ENCODE assay signal across 37 cellular contexts in the genomic region with DNA sequence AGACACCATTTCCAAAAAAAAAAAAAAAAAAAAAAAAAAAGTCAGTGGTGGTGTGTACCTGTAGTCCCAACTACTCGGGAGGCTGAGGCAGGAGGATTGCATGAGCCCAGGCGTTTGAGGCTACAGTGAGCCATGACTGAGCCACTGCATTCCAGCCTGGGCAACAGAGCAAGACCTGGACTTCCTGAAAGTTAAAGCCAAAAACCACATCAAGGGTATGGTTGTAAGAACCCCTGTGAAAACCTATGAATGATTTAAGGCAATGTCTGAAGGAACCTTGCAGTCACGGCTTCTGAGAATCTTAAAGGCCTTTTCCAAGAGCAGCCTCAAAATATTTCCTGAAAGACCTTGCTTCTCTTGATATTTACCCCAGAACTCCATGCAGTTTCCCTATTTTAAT.
"Had no signal": no experiment of that assay in that cellular context is flagged by ENCODE, and none has a peak within 500 bp of the region (broad histone marks: within the 10 kb centered on the region; RNA-seq: fewer than 3 reads in every experiment).

No MANE protein-coding gene starts in this region.

- H3K9me3 Mint-ChIP-seq: activated CD4-positive, alpha-beta memory T cell treated with anti-CD3 and anti-CD28 coated beads for 36 hours; activated CD8-positive, alpha-beta T cell treated with anti-CD3 and anti-CD28 coated beads for 36 hours; activated naive CD4-positive, alpha-beta T cell treated with anti-CD3 and anti-CD28 coated beads for 36 hours; activated naive CD4-positive, alpha-beta T cell treated with anti-CD3 and anti-CD28 coated beads, Interleukin-2, amount 50 U/mL, for 72 hours; activated naive CD8-positive, alpha-beta T cell treated with anti-CD3 and anti-CD28 coated beads for 36 hours; activated T-cell treated with anti-CD3 and anti-CD28 coated beads, Interleukin-2, amount 50 U/mL, for 4 hours; activated T-cell treated with anti-CD3 and anti-CD28 coated beads, Interleukin-2, amount 50 U/mL, for 72 hours; activated T-helper 1 cell treated with anti-CD3 and anti-CD28 coated beads, Interleukin-12 subunit alpha, Interleukin-12 subunit beta, Interleukin-2, Interleukin-4 antibody, amounts not matched to agents 30 ng/mL and 10 ng/mL and 1 ng/mL, durations not matched to agents 14 hours and 24 hours and 36 hours; activated T-helper 17 cell treated with anti-CD3 and anti-CD28 coated beads, Interleukin-2, amount 50 U/mL, for 72 hours; T-helper 1 cell treated with Interleukin-12 subunit alpha and Interleukin-12 subunit beta and Interleukin-4 antibody, amounts not matched to agents 30 μg/mL and 1 μg/mL, for 36 hours; T-helper 2 cell treated with Interferon-gamma antibody and Interleukin-4, amounts not matched to agents 5 μg/mL and 100 μg/mL, for 36 hours; WTC11 had no signal

- H3K4me1 ChIP-seq: adrenal gland, body of pancreas, breast epithelium had no signal

- H3K27ac ChIP-seq: adrenal gland, body of pancreas, brain microvascular endothelial cell, breast epithelium, WERI-Rb-1 had no signal

- ATAC-seq: activated CD4-positive, alpha-beta T cell treated with anti-CD3 and anti-CD28 coated beads for 36 hours; activated CD4-positive, CD25-positive, alpha-beta regulatory T cell treated with anti-CD3 and anti-CD28 coated beads, Interleukin-2, amount 50 U/mL, for 24 hours; activated CD8-positive, alpha-beta T cell treated with anti-CD3 and anti-CD28 coated beads for 36 hours; activated naive CD4-positive, alpha-beta T cell treated with anti-CD3 and anti-CD28 coated beads, Interleukin-2, amount 50 U/mL, for 72 hours; activated T-cell treated with anti-CD3 and anti-CD28 coated beads, Interleukin-2, amount 50 U/mL, for 4 hours; activated T-cell treated with anti-CD3 and anti-CD28 coated beads, Interleukin-2, amount 50 U/mL, for 72 hours; activated T-helper 17 cell treated with anti-CD3 and anti-CD28 coated beads, Interleukin-2, amount 50 U/mL, for 72 hours; body of pancreas; WTC11 had no signal

- DNase-seq: activated CD4-positive, alpha-beta memory T cell treated with anti-CD3 and anti-CD28 coated beads for 36 hours; activated CD4-positive, alpha-beta T cell treated with anti-CD3 and anti-CD28 coated beads for 1 hour; activated CD4-positive, alpha-beta T cell treated with anti-CD3 and anti-CD28 coated beads for 36 hours; activated CD4-positive, alpha-beta T cell treated with anti-CD3 and anti-CD28 coated beads for 48 hours; activated CD4-positive, alpha-beta T cell treated with anti-CD3 and anti-CD28 coated beads, Interleukin-2, amount 50 U/mL, for 1 hour; activated CD4-positive, alpha-beta T cell treated with anti-CD3 and anti-CD28 coated beads, Interleukin-2, amount 50 U/mL, for 4 hours; activated CD4-positive, CD25-positive, alpha-beta regulatory T cell; activated CD8-positive, alpha-beta memory T cell treated with anti-CD3 and anti-CD28 coated beads, Interleukin-2, amount 50 U/mL, for 4 hours; activated CD8-positive, alpha-beta T cell treated with anti-CD3 and anti-CD28 coated beads for 36 hours; activated effector memory CD4-positive, alpha-beta T cell treated with anti-CD3 and anti-CD28 coated beads, Interleukin-2, amount 50 U/mL, for 16 hours; activated gamma-delta T cell treated with Interleukin-2 at 50 U/mL for 16 hours; activated naive CD4-positive, alpha-beta T cell; activated naive CD4-positive, alpha-beta T cell treated with anti-CD3 and anti-CD28 coated beads for 36 hours; activated naive CD4-positive, alpha-beta T cell treated with anti-CD3 and anti-CD28 coated beads, Interleukin-2, amount 50 U/mL, for 16 hours; activated naive CD8-positive, alpha-beta T cell treated with anti-CD3 and anti-CD28 coated beads for 36 hours; activated T-cell treated with anti-CD3 and anti-CD28 coated beads for 4 hours; activated T-cell treated with anti-CD3 and anti-CD28 coated beads, Interleukin-2, amount 50 U/mL, for 1 hour; activated T-cell treated with anti-CD3 and anti-CD28 coated beads, Interleukin-2, amount 50 U/mL, for 4 hours; activated T-cell treated with anti-CD3 and anti-CD28 coated beads, Interleukin-2, amount 50 U/mL, for 72 hours; adrenal gland; amniotic stem cell; aorta; body of pancreas; brain microvascular endothelial cell; central memory CD4-positive, alpha-beta T cell; T-helper 1 cell; T-helper 2 cell; T-helper 9 cell; WERI-Rb-1 had no signal

- H3K36me3 ChIP-seq: adrenal gland, brain microvascular endothelial cell, breast epithelium, WERI-Rb-1 had no signal

- H3K4me1 Mint-ChIP-seq: activated CD4-positive, alpha-beta T cell treated with anti-CD3 and anti-CD28 coated beads for 36 hours; activated naive CD8-positive, alpha-beta T cell treated with anti-CD3 and anti-CD28 coated beads for 36 hours; activated T-helper 17 cell treated with anti-CD3 and anti-CD28 coated beads, Interleukin-2, amount 50 U/mL, for 72 hours had no signal

- H3K36me3 Mint-ChIP-seq: activated CD4-positive, alpha-beta memory T cell treated with anti-CD3 and anti-CD28 coated beads for 36 hours; activated naive CD4-positive, alpha-beta T cell treated with anti-CD3 and anti-CD28 coated beads, Interleukin-2, amount 50 U/mL, for 72 hours; activated naive CD8-positive, alpha-beta T cell treated with anti-CD3 and anti-CD28 coated beads for 36 hours; WTC11 had no signal

- H3K9me3 ChIP-seq: adrenal gland, body of pancreas, breast epithelium had no signal

- H3K4me3 ChIP-seq: adrenal gland, body of pancreas, breast epithelium had no signal

- H3K27ac Mint-ChIP-seq: activated CD4-positive, alpha-beta memory T cell treated with anti-CD3 and anti-CD28 coated beads for 36 hours; activated CD4-positive, alpha-beta T cell treated with anti-CD3 and anti-CD28 coated beads for 36 hours; activated CD8-positive, alpha-beta T cell treated with anti-CD3 and anti-CD28 coated beads for 36 hours; activated naive CD4-positive, alpha-beta T cell treated with anti-CD3 and anti-CD28 coated beads for 36 hours; activated naive CD4-positive, alpha-beta T cell treated with anti-CD3 and anti-CD28 coated beads, Interleukin-2, amount 50 U/mL, for 72 hours; activated naive CD8-positive, alpha-beta T cell treated with anti-CD3 and anti-CD28 coated beads for 36 hours; activated T-cell treated with anti-CD3 and anti-CD28 coated beads, Interleukin-2, amount 50 U/mL, for 72 hours; activated T-helper 1 cell treated with anti-CD3 and anti-CD28 coated beads, Interleukin-12 subunit alpha, Interleukin-12 subunit beta, Interleukin-2, Interleukin-4 antibody, amounts not matched to agents 30 ng/mL and 10 ng/mL and 1 ng/mL, durations not matched to agents 14 hours and 24 hours and 36 hours; activated T-helper 17 cell treated with anti-CD3 and anti-CD28 coated beads, Interleukin-2, amount 50 U/mL, for 72 hours; T-helper 1 cell treated with Interleukin-12 subunit alpha and Interleukin-12 subunit beta and Interleukin-4 antibody, amounts not matched to agents 30 μg/mL and 1 μg/mL, for 36 hours; T-helper 2 cell treated with Interferon-gamma antibody and Interleukin-4, amounts not matched to agents 5 μg/mL and 100 μg/mL, for 36 hours; WTC11 had no signal

- H3K27me3 ChIP-seq: body of pancreas, brain microvascular endothelial cell had no signal

- H3K4me3 Mint-ChIP-seq: activated CD4-positive, alpha-beta memory T cell treated with anti-CD3 and anti-CD28 coated beads for 36 hours; activated CD4-positive, alpha-beta T cell treated with anti-CD3 and anti-CD28 coated beads for 36 hours; activated CD8-positive, alpha-beta T cell treated with anti-CD3 and anti-CD28 coated beads for 36 hours; activated naive CD4-positive, alpha-beta T cell treated with anti-CD3 and anti-CD28 coated beads for 36 hours; activated naive CD8-positive, alpha-beta T cell treated with anti-CD3 and anti-CD28 coated beads for 36 hours; activated T-cell treated with anti-CD3 and anti-CD28 coated beads, Interleukin-2, amount 50 U/mL, for 4 hours; activated T-cell treated with anti-CD3 and anti-CD28 coated beads, Interleukin-2, amount 50 U/mL, for 72 hours; activated T-helper 1 cell treated with anti-CD3 and anti-CD28 coated beads, Interleukin-12 subunit alpha, Interleukin-12 subunit beta, Interleukin-2, Interleukin-4 antibody, amounts not matched to agents 30 ng/mL and 10 ng/mL and 1 ng/mL, durations not matched to agents 14 hours and 24 hours and 36 hours; activated T-helper 17 cell treated with anti-CD3 and anti-CD28 coated beads, Interleukin-2, amount 50 U/mL, for 72 hours; T-helper 1 cell treated with Interleukin-12 subunit alpha and Interleukin-12 subunit beta and Interleukin-4 antibody, amounts not matched to agents 30 μg/mL and 1 μg/mL, for 36 hours; T-helper 2 cell treated with Interferon-gamma antibody and Interleukin-4, amounts not matched to agents 5 μg/mL and 100 μg/mL, for 36 hours; WTC11 had no signal
